Comparison of ENCODE assay signal across 9 cellular contexts in genomic region chr16:28193530-28194423, GRCh38. TPM values are rescaled to one million over a fixed set of nuclear protein-coding genes. Genes with fewer than 3 reads are reported as not detected.
DNase-seq lines count a peak whose midpoint lies in the region; ATAC-seq and TF ChIP-seq lines count a peak whose summit lies in the region.
"Had no signal": no experiment of that assay in that cellular context is flagged by ENCODE, and none has a peak within 500 bp of the region (broad histone marks: within the 10 kb centered on the region; RNA-seq: fewer than 3 reads in every experiment).

No MANE protein-coding gene starts in this region.

- DNase-seq in AG20443 (ENCODE audit: low spot score) = peak; percentile 75
- DNase-seq in activated naive CD8-positive, alpha-beta T cell treated with anti-CD3 and anti-CD28 coated beads, Interleukin-2, amount 10 ng/mL, durations not matched to agents 7 days and 5 days = peak; percentile 56
- DNase-seq in mesenchymal stem cell = peak; percentile 77
- no peak for DNase-seq in testis
- no peak for DNase-seq in cerebellar cortex (ENCODE audit: low spot score)
- DNase-seq in HT-29 (ENCODE audit: low spot score) = no peak

- peaks cover 19% of the 10 kb centered on the region for H3K36me3 Mint-ChIP-seq in activated naive CD8-positive, alpha-beta T cell treated with anti-CD3 and anti-CD28 coated beads, Interleukin-2, amount 10 ng/mL, durations not matched to agents 7 days and 5 days

- H3K9me3 ChIP-seq in HUES64 (ENCODE audit: insufficient read depth, low read depth, low read length) (no peaks in the 10 kb centered on the region), mesenchymal stem cell (ENCODE audit: control insufficient read depth, low read length) (no peaks in the 10 kb centered on the region), testis (no peaks in the 10 kb centered on the region)

- no peak for TF ChIP-seq CTCF in testis (IDR thresholded peaks at IDR 0.05)

- peak; percentile 21 for ATAC-seq in GM19452 (IDR thresholded peaks at IDR 0.05; ENCODE audit: unreplicated experiment)
- ATAC-seq in activated naive CD8-positive, alpha-beta T cell treated with anti-CD3 and anti-CD28 coated beads, Interleukin-2, amount 10 ng/mL, durations not matched to agents 7 days and 5 days (ENCODE audit: low read depth) = peak; percentile 26
- ATAC-seq: HCT116 had no signal

- H3K14ac ChIP-seq in mesenchymal stem cell (ENCODE audit: low read length in 2 of 2) = no peak overlapping the region

- H3K27me3 Mint-ChIP-seq in activated naive CD8-positive, alpha-beta T cell treated with anti-CD3 and anti-CD28 coated beads, Interleukin-2, amount 10 ng/mL, durations not matched to agents 7 days and 5 days = no peaks in the 10 kb centered on the region

- H3K27ac ChIP-seq in HUES64 (ENCODE audit: low read depth, low read length) (0 out of 2 replicates have a peak overlapping the region, but pooled peaks have one; percentile 51), mesenchymal stem cell (ENCODE audit: low read length, poor library complexity, severe bottlenecking) (peak overlapping the region; percentile 96), testis (no peak overlapping the region)

- peaks cover 73% of the 10 kb centered on the region for H3K4me1 Mint-ChIP-seq in activated naive CD8-positive, alpha-beta T cell treated with anti-CD3 and anti-CD28 coated beads, Interleukin-2, amount 10 ng/mL, durations not matched to agents 7 days and 5 days

- H3K36me3 ChIP-seq in HUES64 (ENCODE audit: insufficient read depth, low read length) (peaks cover 17% of the 10 kb centered on the region), mesenchymal stem cell (ENCODE audit: control insufficient read depth in 1 of 2, insufficient read depth in 2 of 2, low read depth in 1 of 2, low read length in 2 of 2) (peaks cover 11 to 14% of the 10 kb centered on the region in 2 experiments), testis (ENCODE audit: low read depth, missing control alignments) (no peaks in the 10 kb centered on the region)

- H3K4ac ChIP-seq in mesenchymal stem cell (ENCODE audit: low read depth in 1 of 2, low read length in 2 of 2) = no peak overlapping the region

- no peak overlapping the region for H4K91ac ChIP-seq in mesenchymal stem cell (ENCODE audit: low read length)

- H2BK12ac ChIP-seq in mesenchymal stem cell (ENCODE audit: low read length in 2 of 2) = peak overlapping the region in 1 of 2 experiments; percentile 6

- peak overlapping the region in 1 of 2 experiments; percentile 12 for H3K18ac ChIP-seq in mesenchymal stem cell (ENCODE audit: low read depth in 1 of 2, low read length in 2 of 2)

- no peak overlapping the region for H2BK120ac ChIP-seq in mesenchymal stem cell (ENCODE audit: low read depth, low read length)

- no peak overlapping the region for H3K23ac ChIP-seq in mesenchymal stem cell (ENCODE audit: low read length in 2 of 2)

- intact Hi-C loops in testis (cut with DNase I; ENCODE audit: low total_unique reads) = no loop called here

- H3K4me3 ChIP-seq in HUES64 (ENCODE audit: low read length) (no peak overlapping the region), mesenchymal stem cell (ENCODE audit: insufficient read depth in 1 of 2, low read depth in 1 of 2, low read length in 2 of 2) (peak overlapping the region in 1 of 2 experiments; percentile 52), testis (no peak overlapping the region)

- no peak for TF ChIP-seq POLR2A in testis (IDR thresholded peaks at IDR 0.05)

- H2AK5ac ChIP-seq in mesenchymal stem cell (ENCODE audit: low read length, severe bottlenecking) = peak overlapping the region; percentile 72

- H2BK15ac ChIP-seq in mesenchymal stem cell (ENCODE audit: low read depth, poor library complexity, severe bottlenecking) = no peak overlapping the region

- POLR2A ChIA-PET in activated naive CD8-positive, alpha-beta T cell treated with anti-CD3 and anti-CD28 coated beads, Interleukin-2, amount 10 ng/mL, durations not matched to agents 7 days and 5 days (lab: Charles Lee) = interaction anchor here (0.7 to 5.8 kb wide), 7 partner anchors 11 to 53 kb away, joined by 3 to 71 read pairs (median 3); partner anchors contain the start of gene XPO6

- no peak overlapping the region for H2BK5ac ChIP-seq in mesenchymal stem cell (ENCODE audit: low read depth, low read length, poor library complexity, severe bottlenecking)

- peak overlapping the region; percentile 56 for H3K4me2 ChIP-seq in mesenchymal stem cell (ENCODE audit: low read length, poor library complexity, severe bottlenecking)

- H2AFZ ChIP-seq in mesenchymal stem cell (ENCODE audit: low read depth, low read length) = no peak overlapping the region

- peaks cover 18% of the 10 kb centered on the region for H3K4me1 ChIP-seq in HUES64 (ENCODE audit: insufficient read depth, low read length)
- peaks cover 18% of the 10 kb centered on the region for H3K4me1 ChIP-seq in mesenchymal stem cell (ENCODE audit: control insufficient read depth, insufficient read depth, low read depth, low read length)
- H3K4me1 ChIP-seq in testis = no peaks in the 10 kb centered on the region

- H3K27ac Mint-ChIP-seq in activated naive CD8-positive, alpha-beta T cell treated with anti-CD3 and anti-CD28 coated beads, Interleukin-2, amount 10 ng/mL, durations not matched to agents 7 days and 5 days = peak overlapping the region; percentile 94

- H3K9me3 Mint-ChIP-seq in activated naive CD8-positive, alpha-beta T cell treated with anti-CD3 and anti-CD28 coated beads, Interleukin-2, amount 10 ng/mL, durations not matched to agents 7 days and 5 days = no peaks in the 10 kb centered on the region

- H3K27me3 ChIP-seq in HUES64 (ENCODE audit: insufficient read depth, low read length) (no peaks in the 10 kb centered on the region), mesenchymal stem cell (ENCODE audit: control insufficient read depth in 1 of 2, insufficient read depth in 1 of 2, low read length in 2 of 2) (no peaks in the 10 kb centered on the region), testis (no peaks in the 10 kb centered on the region)

- H3K4me3 Mint-ChIP-seq in activated naive CD8-positive, alpha-beta T cell treated with anti-CD3 and anti-CD28 coated beads, Interleukin-2, amount 10 ng/mL, durations not matched to agents 7 days and 5 days = peak overlapping the region; percentile 79

- peak overlapping the region; percentile 45 for H4K8ac ChIP-seq in mesenchymal stem cell (ENCODE audit: low read length)

- H3K9ac ChIP-seq in HUES64 (ENCODE audit: low read depth, low read length) = no peak overlapping the region; the same call in 1 of the 2 replicates
- H3K9ac ChIP-seq in mesenchymal stem cell (ENCODE audit: low read length) = peak overlapping the region; percentile 61

- 89% methylated on average over 14 of the region's 14 CpGs for WGBS in HUES64
- 63% methylated on average over 13 of the region's 14 CpGs for WGBS in mesenchymal stem cell
- WGBS in testis, 2 donors = 81 to 86% methylated on average over 14 of the region's 14 CpGs

- H3K79me1 ChIP-seq in mesenchymal stem cell (replicated peaks; ENCODE audit: low read length, poor library complexity, severe bottlenecking) = peaks cover 4% of the 10 kb centered on the region

RNA-seq across cellular contexts. Expression of gene XPO6, which starts 18.0 kb away (rescaled TPM):
- 83.2 TPM for polyA plus RNA-seq in HUES64 (2013, experiment 1 of 2)
- polyA plus RNA-seq in HUES64 (2013, experiment 2 of 2) = 69.2 TPM
- 100 to 1,000 TPM; 261 to 280 TPM for total RNA-seq in activated naive CD8-positive, alpha-beta T cell treated with anti-CD3 and anti-CD28 coated beads, Interleukin-2, amount 10 ng/mL, durations not matched to agents 7 days and 5 days
- polyA plus RNA-seq in mesenchymal stem cell (2013, experiment 1 of 2) = 52.4 TPM
- polyA plus RNA-seq in mesenchymal stem cell (2013, experiment 2 of 2) = 54.0 TPM
- total RNA-seq in testis = 100 to 1,000 TPM; 238 to 283 TPM
- 216 TPM for polyA plus RNA-seq in testis (ENCODE audit: insufficient read depth, low read depth, low replicate concordance)
- total RNA-seq in HT-29 (2014; rRNA removed; shearing (Covaris generic)) = 178 and 193 TPM in 2 replicates

Comparison
In these comparisons a context has a peak if more than half of its experiments do, and no peak if none do; other contexts are left out.
1. DNase-seq: peak in AG20443 (single experiment), activated naive CD8-positive, alpha-beta T cell treated with anti-CD3 and anti-CD28 coated beads, Interleukin-2, amount 10 ng/mL, durations not matched to agents 7 days and 5 days (single experiment) and mesenchymal stem cell (single experiment); none in testis (single experiment), cerebellar cortex (single experiment) and HT-29 (single experiment).
2. H3K27ac ChIP-seq: peak in HUES64 (single experiment) and mesenchymal stem cell (single experiment); none in testis (0 of 2).